1 cellular context compared by ENCODE assay signal in the genomic region with DNA sequence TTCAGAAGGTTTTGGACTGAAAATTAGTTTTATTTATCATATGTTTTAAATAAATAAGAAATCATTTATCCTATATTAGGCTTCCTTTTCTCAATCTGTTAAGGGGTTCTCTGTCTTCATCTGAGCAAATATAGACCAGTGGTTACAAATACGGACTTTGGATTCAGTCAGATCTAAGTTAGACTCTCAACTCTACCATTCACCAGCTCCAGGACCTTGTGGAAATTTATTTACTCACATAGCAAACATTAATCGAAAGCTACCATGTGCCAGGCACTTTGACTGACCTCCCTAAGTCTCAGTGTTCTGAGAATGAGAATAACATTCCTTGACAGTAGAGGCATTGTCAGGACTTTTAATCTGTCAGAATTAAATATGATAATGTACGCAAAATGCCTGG.
A peak's percentile ranks its signal among the peaks of the same experiment; 100 is the strongest.
TF ChIP-seq lines count a peak whose summit lies in the region.

No MANE protein-coding gene starts in this region.

TF ChIP-seq in liver, 16 proteins besides CTCF, POLR2A, EP300 and RAD21 (continued from another document):
- TF ChIP-seq REST (IDR thresholded peaks at IDR 0.05) (peak; percentile 49), RXRA (IDR thresholded peaks at IDR 0.05) (peak; percentile 69 to 82), JUND (IDR thresholded peaks at IDR 0.05) (peak; percentile 69 to 86), NR2F2 (IDR thresholded peaks at IDR 0.05) (no peak), YY1 (IDR thresholded peaks at IDR 0.05) (peak; percentile 79), FOXA1 (IDR thresholded peaks at IDR 0.05) (peak; percentile 71), HNF4A (conservative IDR thresholded peaks at IDR 0.05) (peak; percentile 98 to 99), EGR1 (IDR thresholded peaks at IDR 0.05; ENCODE audit: low read depth in 2 of 2) (peak in 1 of 2 donors; percentile 47), TAF1 (conservative IDR thresholded peaks at IDR 0.05) (no peak), HNF4G (IDR thresholded peaks at IDR 0.05) (peak; percentile 92)
- TF ChIP-seq, protein P1, sequence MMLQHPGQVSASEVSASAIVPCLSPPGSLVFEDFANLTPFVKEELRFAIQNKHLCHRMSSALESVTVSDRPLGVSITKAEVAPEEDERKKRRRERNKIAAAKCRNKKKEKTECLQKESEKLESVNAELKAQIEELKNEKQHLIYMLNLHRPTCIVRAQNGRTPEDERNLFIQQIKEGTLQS (IDR thresholded peaks at IDR 0.05): no peak
